In the genomic region with DNA sequence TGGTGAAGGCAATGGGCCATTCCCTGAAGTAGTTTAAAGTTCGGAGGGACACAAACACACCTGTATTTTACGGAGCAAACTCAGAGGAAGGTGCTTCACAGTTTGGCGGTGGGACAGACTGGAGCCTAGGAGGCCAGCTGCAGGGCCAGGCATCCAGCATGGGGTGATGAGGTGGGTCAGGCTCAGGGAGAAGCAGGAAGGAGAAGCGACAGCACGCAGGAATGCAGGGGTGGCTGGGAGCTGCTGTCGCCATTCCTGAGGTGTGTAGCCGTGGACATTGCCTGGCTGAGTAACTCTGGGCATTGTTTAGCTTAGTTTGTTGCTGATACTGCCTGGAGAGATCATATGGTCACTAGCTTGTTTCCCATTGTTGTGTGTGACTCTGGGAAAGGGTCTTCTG, we compare ENCODE assay signal across 1 cellular context.
TF ChIP-seq lines count a peak whose summit lies in the region.

No MANE protein-coding gene starts in this region.

TF ChIP-seq in H1, 55 proteins besides CTCF, POLR2A, EP300 and RAD21:
- TF ChIP-seq POU5F1 (IDR thresholded peaks at IDR 0.05; ENCODE audit: low read depth, low read length) (no peak), TEAD4 (IDR thresholded peaks at IDR 0.05; ENCODE audit: low read depth, low read length) (0 out of 2 replicates have a peak, but pooled peaks have one; percentile 23), HDAC2 (IDR thresholded peaks at IDR 0.05; ENCODE audit: borderline replicate concordance in 1 of 2, low read depth in 2 of 2, low read length in 2 of 2) (no peak)
